Comparison of ENCODE assay signal across 2 cellular contexts in the genomic region with DNA sequence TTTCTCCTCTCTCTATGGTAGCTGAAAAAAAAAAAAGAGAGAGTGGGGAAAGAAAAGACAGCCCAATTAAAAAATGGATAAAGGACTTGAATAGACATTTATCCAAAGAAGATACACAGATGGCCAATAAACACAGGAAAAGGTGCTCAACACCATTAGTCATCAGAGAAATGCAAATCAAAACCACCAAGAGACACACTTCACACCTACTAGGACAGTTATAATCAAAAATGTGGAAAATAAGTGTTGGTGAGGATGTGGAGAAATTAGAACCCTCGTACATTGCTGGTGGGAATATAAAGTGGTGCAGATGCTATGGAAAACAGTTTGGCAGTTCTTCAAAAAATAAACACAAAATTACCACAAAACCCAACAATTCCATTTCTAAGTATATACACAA.
A peak's percentile ranks its signal among the peaks of the same experiment; 100 is the strongest.
TF ChIP-seq lines count a peak whose summit lies in the region.

No MANE protein-coding gene starts in this region.

TF ChIP-seq in GM12891, 5 proteins besides CTCF, POLR2A, EP300 and RAD21:
- TF ChIP-seq TAF1 (IDR thresholded peaks at IDR 0.05; ENCODE audit: low read depth, low read length), result no peak
- TF ChIP-seq SPI1 (IDR thresholded peaks at IDR 0.05; ENCODE audit: low read depth, low read length), result no peak
- TF ChIP-seq PAX5 (IDR thresholded peaks at IDR 0.05; ENCODE audit: insufficient read depth, low read length, severe bottlenecking), result no peak
- TF ChIP-seq POLR2AphosphoS5 (IDR thresholded peaks at IDR 0.05; ENCODE audit: low read depth, low read length), result no peak
- 0 out of 2 replicates have a peak, but pooled peaks have one; percentile 22 for TF ChIP-seq POU2F2 (IDR thresholded peaks at IDR 0.05; ENCODE audit: low read depth, low read length)
TF ChIP-seq in GM12891: peak in this region for 1.

TF ChIP-seq in GM12878, 131 proteins besides CTCF, POLR2A, EP300 and RAD21:
- TF ChIP-seq BHLHE40 (IDR thresholded peaks at IDR 0.05; ENCODE audit: borderline replicate concordance in 1 of 2, low read depth in 2 of 2, low read length in 1 of 2), result peak; percentile 35 to 83; a peak in 2 of 4 replicates
- no peak for TF ChIP-seq KLF5 (IDR thresholded peaks at IDR 0.05; ENCODE audit: partially characterized antibody)
- peak; percentile 65 to 80 for TF ChIP-seq IKZF2 (IDR thresholded peaks at IDR 0.05)
- TF ChIP-seq, protein P1, sequence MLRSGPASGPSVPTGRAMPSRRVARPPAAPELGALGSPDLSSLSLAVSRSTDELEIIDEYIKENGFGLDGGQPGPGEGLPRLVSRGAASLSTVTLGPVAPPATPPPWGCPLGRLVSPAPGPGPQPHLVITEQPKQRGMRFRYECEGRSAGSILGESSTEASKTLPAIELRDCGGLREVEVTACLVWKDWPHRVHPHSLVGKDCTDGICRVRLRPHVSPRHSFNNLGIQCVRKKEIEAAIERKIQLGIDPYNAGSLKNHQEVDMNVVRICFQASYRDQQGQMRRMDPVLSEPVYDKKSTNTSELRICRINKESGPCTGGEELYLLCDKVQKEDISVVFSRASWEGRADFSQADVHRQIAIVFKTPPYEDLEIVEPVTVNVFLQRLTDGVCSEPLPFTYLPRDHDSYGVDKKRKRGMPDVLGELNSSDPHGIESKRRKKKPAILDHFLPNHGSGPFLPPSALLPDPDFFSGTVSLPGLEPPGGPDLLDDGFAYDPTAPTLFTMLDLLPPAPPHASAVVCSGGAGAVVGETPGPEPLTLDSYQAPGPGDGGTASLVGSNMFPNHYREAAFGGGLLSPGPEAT (IDR thresholded peaks at IDR 0.05; ENCODE audit: low read depth), result peak; percentile 66; the same call in 1 of the 2 replicates
- TF ChIP-seq IKZF1 (conservative IDR thresholded peaks at IDR 0.05), result peak; percentile 60
- TF ChIP-seq RUNX3 (IDR thresholded peaks at IDR 0.05; ENCODE audit: low read length), result peak; percentile 69
- no peak for TF ChIP-seq MEF2B (IDR thresholded peaks at IDR 0.05; ENCODE audit: partially characterized antibody, poor library complexity, severe bottlenecking)
- TF ChIP-seq ZNF274 (IDR thresholded peaks at IDR 0.05; ENCODE audit: insufficient read depth, insufficient read length), result no peak
- peak; percentile 75 for TF ChIP-seq MTA2 (IDR thresholded peaks at IDR 0.05; ENCODE audit: low read depth)
- no peak for TF ChIP-seq CREM (IDR thresholded peaks at IDR 0.05; ENCODE audit: low read depth)
- no peak for TF ChIP-seq FOXK2 (IDR thresholded peaks at IDR 0.05)
- TF ChIP-seq KAT2A (conservative IDR thresholded peaks at IDR 0.05; ENCODE audit: control insufficient read depth, low read depth, low read length), result no peak
- no peak for TF ChIP-seq KDM1A (IDR thresholded peaks at IDR 0.05; ENCODE audit: borderline replicate concordance)
- peak; percentile 70 for TF ChIP-seq ATF7 (IDR thresholded peaks at IDR 0.05; ENCODE audit: low read depth)
- no peak for TF ChIP-seq MXI1 (IDR thresholded peaks at IDR 0.05; ENCODE audit: low read depth, low read length)
- no peak for TF ChIP-seq HDAC6 (IDR thresholded peaks at IDR 0.05; ENCODE audit: unreplicated experiment)
- TF ChIP-seq DPF2 (IDR thresholded peaks at IDR 0.05), result 0 out of 2 replicates have a peak, but pooled peaks have one; percentile 39
- 0 out of 3 replicates have a peak, but pooled peaks have one; percentile 60 for TF ChIP-seq POU2F2 (IDR thresholded peaks at IDR 0.05; ENCODE audit: borderline replicate concordance, low read depth, low read length)
- no peak for TF ChIP-seq MAX (IDR thresholded peaks at IDR 0.05; ENCODE audit: low read depth, low read length)
- no peak for TF ChIP-seq CEBPB (IDR thresholded peaks at IDR 0.05; ENCODE audit: borderline replicate concordance in 1 of 2, low read depth in 2 of 2, low read length in 2 of 2)
- TF ChIP-seq, protein P2, sequence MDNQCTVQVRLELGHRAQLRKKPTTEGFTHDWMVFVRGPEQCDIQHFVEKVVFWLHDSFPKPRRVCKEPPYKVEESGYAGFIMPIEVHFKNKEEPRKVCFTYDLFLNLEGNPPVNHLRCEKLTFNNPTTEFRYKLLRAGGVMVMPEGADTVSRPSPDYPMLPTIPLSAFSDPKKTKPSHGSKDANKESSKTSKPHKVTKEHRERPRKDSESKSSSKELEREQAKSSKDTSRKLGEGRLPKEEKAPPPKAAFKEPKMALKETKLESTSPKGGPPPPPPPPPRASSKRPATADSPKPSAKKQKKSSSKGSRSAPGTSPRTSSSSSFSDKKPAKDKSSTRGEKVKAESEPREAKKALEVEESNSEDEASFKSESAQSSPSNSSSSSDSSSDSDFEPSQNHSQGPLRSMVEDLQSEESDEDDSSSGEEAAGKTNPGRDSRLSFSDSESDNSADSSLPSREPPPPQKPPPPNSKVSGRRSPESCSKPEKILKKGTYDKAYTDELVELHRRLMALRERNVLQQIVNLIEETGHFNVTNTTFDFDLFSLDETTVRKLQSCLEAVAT (IDR thresholded peaks at IDR 0.05), result 0 out of 2 replicates have a peak, but pooled peaks have one; percentile 25
- TF ChIP-seq EED (IDR thresholded peaks at IDR 0.05; ENCODE audit: low read depth), result no peak
- no peak for TF ChIP-seq CUX1 (IDR thresholded peaks at IDR 0.05; ENCODE audit: insufficient replicate concordance, low read depth, low read length)
- TF ChIP-seq CBX3 (IDR thresholded peaks at IDR 0.05; ENCODE audit: borderline replicate concordance, low read depth), result no peak
- TF ChIP-seq ZNF217 (IDR thresholded peaks at IDR 0.05), result peak; percentile 40; the same call in 1 of the 2 replicates
